In the genomic region with DNA sequence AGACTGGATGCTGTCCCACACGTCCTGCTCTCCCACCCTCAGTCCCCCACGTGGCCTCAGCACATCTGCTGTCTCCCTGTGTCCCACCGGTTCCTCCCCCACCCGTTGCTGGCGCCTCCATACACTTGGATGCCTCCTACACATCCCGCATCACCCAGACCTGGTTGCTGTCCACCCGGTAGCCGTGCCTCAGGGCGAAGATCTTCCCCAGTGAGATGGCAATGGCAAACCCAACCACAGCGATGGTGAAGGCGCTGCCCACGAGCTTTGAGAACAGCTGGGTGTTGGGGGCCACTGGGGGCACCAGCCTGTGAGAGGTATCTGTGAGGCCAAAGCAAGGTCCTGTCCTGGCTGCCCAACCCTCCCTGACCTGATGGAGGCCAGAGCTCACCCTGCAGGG, we compare ENCODE assay signal across 25 cellular contexts. TPM values are rescaled to one million over a fixed set of nuclear protein-coding genes. Genes with fewer than 3 reads are reported as not detected.
A peak's percentile ranks its signal among the peaks of the same experiment; 100 is the strongest.
DNase-seq lines count a peak whose midpoint lies in the region; ATAC-seq, FAIRE-seq and TF ChIP-seq lines count a peak whose summit lies in the region.
"Had no signal": no experiment of that assay in that cellular context is flagged by ENCODE, and none has a peak within 500 bp of the region (broad histone marks: within the 10 kb centered on the region; RNA-seq: fewer than 3 reads in every experiment).

No MANE protein-coding gene starts in this region.

- no peaks in the 10 kb centered on the region for H3K9me3 ChIP-seq in IMR-90 (ENCODE audit: control insufficient read depth, insufficient read depth, low read length)
- no peaks in the 10 kb centered on the region for H3K9me3 ChIP-seq in H1 (ENCODE audit: insufficient read depth in 2 of 2, low read depth in 1 of 2, low read length in 1 of 2)
- H3K9me3 ChIP-seq in osteoblast (ENCODE audit: low read depth, low read length): no peaks in the 10 kb centered on the region
- H3K9me3 ChIP-seq: BE2C had no signal

- no peak overlapping the region for H2AFZ ChIP-seq in IMR-90 (replicated peaks; ENCODE audit: low read length, poor library complexity)
- no peak overlapping the region for H2AFZ ChIP-seq in H1 (ENCODE audit: low read length)
- H2AFZ ChIP-seq in osteoblast (ENCODE audit: low read length): no peak overlapping the region

- FAIRE-seq in HTR-8/SVneo (lab: Jason Lieb, UNC) (peak; percentile 9), H1 (lab: Jason Lieb, UNC) (no peak)
- FAIRE-seq: A204.1, GM12878 had no signal

- peak overlapping the region; percentile 65 for H2AK9ac ChIP-seq in IMR-90 (replicated peaks; ENCODE audit: low read depth, low read length, poor library complexity)

- H3K23ac ChIP-seq in IMR-90 (ENCODE audit: low read depth, low read length) (no peak overlapping the region), H1 (ENCODE audit: insufficient read length) (no peak overlapping the region)

- no peak overlapping the region for H3K4me3 ChIP-seq in IMR-90 (ENCODE audit: insufficient read depth, low read depth, low read length)
- H3K4me3 ChIP-seq in H1 (ENCODE audit: extremely low read depth in 1 of 4, insufficient read depth in 2 of 4, low read depth in 3 of 4, low read length in 4 of 4): no peak overlapping the region
- no peak overlapping the region for H3K4me3 ChIP-seq in osteoblast (ENCODE audit: insufficient read depth, low read length)
- H3K4me3 ChIP-seq in dorsolateral prefrontal cortex: no peak overlapping the region
- H3K4me3 ChIP-seq: GM12878 had no signal

- peaks cover 79% of the 10 kb centered on the region for H3K36me3 ChIP-seq in IMR-90 (ENCODE audit: control insufficient read depth, insufficient read depth, low read length)
- H3K36me3 ChIP-seq in H1 (ENCODE audit: control insufficient read depth in 2 of 4, insufficient read depth in 4 of 4, low read length in 3 of 4): peaks cover 20 to 52% (median 34%) of the 10 kb centered on the region in 4 experiments
- peaks cover 53% of the 10 kb centered on the region for H3K36me3 ChIP-seq in osteoblast (ENCODE audit: insufficient read depth, low read length)
- H3K36me3 ChIP-seq: BE2C had no signal

- TF ChIP-seq CTCF in IMR-90 (conservative IDR thresholded peaks at IDR 0.05; ENCODE audit: low read depth, low read length) (no peak), H1 (IDR thresholded peaks at IDR 0.05; ENCODE audit: control extremely low read depth in 1 of 3, insufficient read depth in 1 of 3, low read depth in 1 of 3, low read length in 3 of 3) (no peak), osteoblast (IDR thresholded peaks at IDR 0.05; ENCODE audit: extremely low read depth, low read depth, low read length) (no peak), dorsolateral prefrontal cortex (IDR thresholded peaks at IDR 0.05 in 54 of 56, conservative IDR thresholded peaks at IDR 0.05 in 2 of 56; ENCODE audit: low read depth in 1 of 56, partially characterized antibody in 56 of 56) (no peak)

- H3K4me1 ChIP-seq in IMR-90 (ENCODE audit: control insufficient read depth, insufficient read depth, low read length): peaks cover 11% of the 10 kb centered on the region
- peaks cover 0 to 2% (median 0%) of the 10 kb centered on the region in 4 experiments; a peak in 2 of 7 replicates for H3K4me1 ChIP-seq in H1 (replicated peaks in 1 of 4; ENCODE audit: control insufficient read depth in 3 of 4, insufficient read depth in 4 of 4, low read length in 3 of 4)
- peaks cover 11% of the 10 kb centered on the region for H3K4me1 ChIP-seq in osteoblast (ENCODE audit: insufficient read depth, low read length)
- H3K4me1 ChIP-seq: BE2C had no signal

- H2BK5ac ChIP-seq in IMR-90 (ENCODE audit: low read depth, low read length, poor library complexity, severe bottlenecking): no peak overlapping the region
- H2BK5ac ChIP-seq in H1 (ENCODE audit: low read depth, low read length): peak overlapping the region; percentile 56; the same call in 1 of the 2 replicates

- in situ Hi-C loops in IMR-90 (cut with MboI; ENCODE audit: low sequenced_read_pairs): no loop called here

- dilution Hi-C loops in IMR-90 (cut with HindIII; ENCODE audit: low sequenced_read_pairs, unreplicated experiment): no loop called here

- H2AK5ac ChIP-seq in IMR-90 (ENCODE audit: low read depth, low read length) (no peak overlapping the region), H1 (ENCODE audit: low read depth, low read length) (no peak overlapping the region)

- H3K79me1 ChIP-seq in IMR-90 (ENCODE audit: low read depth in 1 of 2, low read length in 2 of 2) (peaks cover 29 to 57% of the 10 kb centered on the region in 2 experiments), H1 (ENCODE audit: low read depth, low read length) (peaks cover 7% of the 10 kb centered on the region)

- H2BK120ac ChIP-seq in IMR-90 (ENCODE audit: low read depth, low read length) (no peak overlapping the region), H1 (replicated peaks; ENCODE audit: low read depth, low read length) (no peak overlapping the region)

- no peak overlapping the region for H2BK20ac ChIP-seq in IMR-90 (ENCODE audit: low read depth, low read length)
- no peak overlapping the region for H2BK20ac ChIP-seq in H1 (ENCODE audit: low read length)

- intact Hi-C loops in IMR-90 (cut with micrococcal nuclease) (loop anchor here (10.0 kb wide), 1 partner anchor 186 kb away; the partner anchor contains the start of genes ATRIP, CCDC51 and TMA7), dorsolateral prefrontal cortex (cut with DNase I) (no loop called here)

- H3K9me1 ChIP-seq in IMR-90 (ENCODE audit: insufficient read depth, low read length): peaks cover 12% of the 10 kb centered on the region

- no peak overlapping the region for H2BK12ac ChIP-seq in H1 (ENCODE audit: low read depth, low read length)

- H3K79me2 ChIP-seq in H1 (ENCODE audit: control insufficient read depth in 1 of 2, insufficient read depth in 2 of 2, low read length in 2 of 2) (peaks cover 0 to 9% of the 10 kb centered on the region in 2 experiments; a peak in 1 of 4 replicates), osteoblast (ENCODE audit: insufficient read depth, low read length) (peaks cover 21% of the 10 kb centered on the region)

- H3K23me2 ChIP-seq in H1 (ENCODE audit: low read depth, low read length): peaks cover 2% of the 10 kb centered on the region; the same call in 1 of the 2 replicates

- H4K91ac ChIP-seq in IMR-90 (ENCODE audit: insufficient read depth, low read depth, low read length) (no peak overlapping the region), H1 (replicated peaks; ENCODE audit: insufficient read length, low read length) (no peak overlapping the region)

- H3K27ac ChIP-seq in IMR-90 (ENCODE audit: insufficient read depth, low read length) (no peak overlapping the region), H1 (ENCODE audit: low read depth, low read length) (no peak overlapping the region), osteoblast (ENCODE audit: low read depth, low read length) (no peak overlapping the region), dorsolateral prefrontal cortex (no peak overlapping the region)
- H3K27ac ChIP-seq: HL-60 had no signal

- H4K5ac ChIP-seq in IMR-90 (ENCODE audit: low read depth, low read length): no peak overlapping the region
- H4K5ac ChIP-seq in H1 (ENCODE audit: insufficient read length, low read depth, low read length): no peak overlapping the region

- TF ChIP-seq RAD21 in IMR-90 (IDR thresholded peaks at IDR 0.05; ENCODE audit: low read length): no peak
- TF ChIP-seq RAD21 in H1 (IDR thresholded peaks at IDR 0.05 in 1 of 2, conservative IDR thresholded peaks at IDR 0.05 in 1 of 2; ENCODE audit: low read depth in 2 of 2, low read length in 2 of 2): no peak

- H2BK15ac ChIP-seq in IMR-90 (ENCODE audit: low read depth, low read length) (no peak overlapping the region), H1 (ENCODE audit: low read length) (no peak overlapping the region)

- CTCF ChIA-PET in IMR-90 (lab: Yijun Ruan, JAX) (no interaction called here), H1 (lab: Charles Lee; ENCODE audit: partially characterized antibody) (interaction anchor here (0.7 to 1.6 kb wide), 2 partner anchors 55 to 72 kb away, joined by 4 read pairs; partner anchors contain the start of gene NCKIPSD)

- H3K18ac ChIP-seq in IMR-90 (ENCODE audit: low read depth, low read length) (no peak overlapping the region), H1 (ENCODE audit: extremely low read depth, low read length) (no peak overlapping the region)

- no peak for ATAC-seq in IMR-90 (ENCODE audit: low read depth)
- ATAC-seq: GM12878, HCT116 had no signal

- H3K4me2 ChIP-seq in IMR-90 (ENCODE audit: low read depth, low read length) (no peak overlapping the region), H1 (ENCODE audit: insufficient read depth in 1 of 2, low read depth in 2 of 2, low read length in 2 of 2) (no peak overlapping the region), osteoblast (ENCODE audit: insufficient read depth, low read length) (no peak overlapping the region)

- H4K20me1 ChIP-seq in IMR-90 (ENCODE audit: insufficient read depth, low read length) (peaks cover 53% of the 10 kb centered on the region), H1 (replicated peaks in 1 of 2; ENCODE audit: control insufficient read depth in 1 of 2, insufficient read depth in 2 of 2, low read length in 2 of 2) (peaks cover 6 to 32% of the 10 kb centered on the region in 2 experiments), osteoblast (ENCODE audit: insufficient read depth, low read length) (peaks cover 19% of the 10 kb centered on the region)

- H4K8ac ChIP-seq in IMR-90 (ENCODE audit: low read depth in 2 of 2, low read length in 2 of 2) (no peak overlapping the region), H1 (ENCODE audit: extremely low read depth, insufficient read depth, low read length) (no peak overlapping the region)

- H3K4ac ChIP-seq in IMR-90 (ENCODE audit: low read depth, low read length): no peak overlapping the region
- H3K4ac ChIP-seq in H1 (replicated peaks; ENCODE audit: insufficient read length, low read depth, low read length): no peak overlapping the region

- H3K9ac ChIP-seq in IMR-90 (ENCODE audit: low read depth, low read length): no peak overlapping the region
- no peak overlapping the region for H3K9ac ChIP-seq in H1 (replicated peaks in 1 of 4; ENCODE audit: extremely low read depth in 1 of 4, low read depth in 3 of 4, low read length in 3 of 4)

- TF ChIP-seq POLR2A in IMR-90 (IDR thresholded peaks at IDR 0.05; ENCODE audit: low read depth, low read length) (no peak), H1 (IDR thresholded peaks at IDR 0.05; ENCODE audit: control extremely low read depth in 1 of 2, low read depth in 2 of 2, low read length in 2 of 2) (no peak)

- no peak overlapping the region for H3K14ac ChIP-seq in IMR-90 (replicated peaks; ENCODE audit: low read depth, low read length)
- H3K14ac ChIP-seq in H1 (ENCODE audit: insufficient read length): no peak overlapping the region

- DNase-seq in HTR-8/SVneo (ENCODE audit: insufficient read length, low spot score) (no peak), IMR-90 (no peak), H1 (ENCODE audit: low read depth in 1 of 2, low spot score in 2 of 2) (no peak), osteoblast (ENCODE audit: insufficient read length, low spot score, missing footprints) (peak; percentile 37), SKM-1 (lab: John Stamatoyannopoulos, UW; ENCODE audit: unreplicated experiment) (no peak), dorsolateral prefrontal cortex (no peak), T1000 (lab: John Stamatoyannopoulos, UW) (no peak)
- DNase-seq: ACHN; BE2C; C1 segment of cervical spinal cord; CD4-positive, CD25-positive, alpha-beta regulatory T cell; CD8-positive, alpha-beta memory T cell; COR-L47; DMS 273 treated with DMSO at 0.1 percent for 48 hours; DMS53; DND-41; EL; H7; HFFc6 had no signal

- H3K27me3 ChIP-seq in IMR-90 (ENCODE audit: control insufficient read depth, insufficient read depth, low read length) (no peaks in the 10 kb centered on the region), H1 (replicated peaks in 1 of 4; ENCODE audit: control insufficient read depth in 3 of 4, extremely low read depth in 1 of 4, insufficient read depth in 3 of 4, low read length in 3 of 4) (no peaks in the 10 kb centered on the region; a peak in 1 of 7 replicates), osteoblast (ENCODE audit: insufficient read depth, low read length) (no peaks in the 10 kb centered on the region), dorsolateral prefrontal cortex (no peaks in the 10 kb centered on the region)
- H3K27me3 ChIP-seq: BE2C had no signal

- POLR2A ChIA-PET in IMR-90 (lab: Charles Lee; ENCODE audit: unreplicated experiment): no interaction called here
- POLR2A ChIA-PET in H1 (lab: Charles Lee; ENCODE audit: partially characterized antibody): interaction anchor here (0.6 to 6.5 kb wide), 3 partner anchors 7 to 159 kb away, joined by 3 to 71 read pairs (median 3); partner anchors contain the start of gene TMEM89

- 91% methylated on average over 4 of the region's 12 CpGs; no CpG with 5 or more reads in 1 of the 2 experiments for WGBS in IMR-90 (ENCODE audit: extremely low coverage in 2 of 2, insufficient read length in 1 of 2), 2 experiments
- WGBS in H1 (ENCODE audit: extremely low coverage in 1 of 2, insufficient coverage in 1 of 2, insufficient read length in 1 of 2, insufficient replicate concordance in 2 of 2, low coverage in 1 of 2, low lambda C conversion rate in 2 of 2, missing lambda C conversion rate in 1 of 2), 2 experiments: 93% methylated on average over 12 of the region's 12 CpGs; no CpG with 5 or more reads in 1 of the 2 experiments

- no TSS peak for BruUV-seq in IMR-90 (replicated peaks; lab: Mats Ljungman, UMichigan)

- no peak for TF ChIP-seq EP300 in H1 (IDR thresholded peaks at IDR 0.05; ENCODE audit: borderline replicate concordance in 1 of 2, low read depth in 2 of 2, low read length in 2 of 2)

- H3K56ac ChIP-seq in IMR-90 (ENCODE audit: extremely low read depth, insufficient read depth, low read length) (no peak overlapping the region), H1 (replicated peaks; ENCODE audit: insufficient read length, low read depth, low read length) (no peak overlapping the region)

RNA-seq across cellular contexts. Expression of gene SLC26A6, which starts 4.4 kb away (rescaled TPM):
- total RNA-seq in IMR-90 (2012; rRNA removed) (11.7 and 11.8 TPM in 2 replicates), osteoblast (26.2 and 30.8 TPM in 2 replicates), dorsolateral prefrontal cortex (10 to 100 TPM in 97 of 120 experiments, 1 to 10 TPM in 23; 5.6 to 28.6 (median 13.1) TPM)
- polyA plus RNA-seq in IMR-90 (2012; rRNA removed) (31.4 and 34.3 TPM in 2 replicates), H1 (2011; rRNA removed) (58.0 and 97.1 TPM in 2 replicates)
- polyA plus RNA-seq in IMR-90 (2012; cell fraction: cytosol; rRNA removed): 12.8 and 16.9 TPM in 2 replicates
- polyA plus RNA-seq in IMR-90 (2012; cell fraction: nucleus; rRNA removed; ENCODE audit: low replicate concordance): 352 and 485 TPM in 2 replicates
- 50.4 and 51.2 TPM in 2 replicates for total RNA-seq in H1 (2021; fragmentation: NEBNext Ultra II Directional; extraction: Animal tissue kit (Norgen Biotek cat#: 25700))
- polyA plus RNA-seq in H1 (2011; cell fraction: cytosol; rRNA removed): 56.2 TPM
- 414 TPM for polyA plus RNA-seq in H1 (2011; cell fraction: nucleus; rRNA removed)
- 41.3 to 61.6 TPM (median 60.3 TPM) in 4 replicates for polyA plus RNA-seq in H1 (2012, experiment 1 of 2)
- polyA plus RNA-seq in H1 (2012, experiment 2 of 2): 50.8 TPM
- 59.4 TPM for polyA plus RNA-seq in H1 (2013, experiment 1 of 2)
- polyA plus RNA-seq in H1 (2013, experiment 2 of 2): 53.8 TPM
- polyA minus RNA-seq in H1 (2011; rRNA and poly(A)+ RNA removed): 49.8 and 64.4 TPM in 2 replicates
- 34.9 TPM for polyA minus RNA-seq in H1 (2011; cell fraction: cytosol; rRNA and poly(A)+ RNA removed)
- polyA minus RNA-seq in H1 (2011; cell fraction: nucleus; rRNA and poly(A)+ RNA removed): 74.3 TPM

RNA-seq across cellular contexts. Expression of gene TMEM89, which starts 9.3 kb away (rescaled TPM):
- not detected in 2 replicates for total RNA-seq in IMR-90 (2012; rRNA removed)
- polyA plus RNA-seq in IMR-90 (2012; rRNA removed): 0.15 TPM in 1 of 2 replicates, not detected in the other
- polyA plus RNA-seq in IMR-90 (2012; cell fraction: cytosol; rRNA removed): not detected in 2 replicates
- 0.63 and 1.1 TPM in 2 replicates for polyA plus RNA-seq in IMR-90 (2012; cell fraction: nucleus; rRNA removed; ENCODE audit: low replicate concordance)
- not detected in 2 replicates for total RNA-seq in H1 (2021; fragmentation: NEBNext Ultra II Directional; extraction: Animal tissue kit (Norgen Biotek cat#: 25700))
- polyA plus RNA-seq in H1 (2011; rRNA removed): 0.24 TPM in 1 of 2 replicates, not detected in the other
- not detected for polyA plus RNA-seq in H1 (2011; cell fraction: cytosol; rRNA removed)
- polyA plus RNA-seq in H1 (2011; cell fraction: nucleus; rRNA removed): 1.3 TPM
- 0.34 to 0.42 TPM in 2 of 4 replicates, not detected in the others for polyA plus RNA-seq in H1 (2012, experiment 1 of 2)
- polyA plus RNA-seq in H1 (2012, experiment 2 of 2): not detected
- polyA plus RNA-seq in H1 (2013, experiment 1 of 2): 0.12 TPM
- polyA plus RNA-seq in H1 (2013, experiment 2 of 2): 0.11 TPM
- not detected in 2 replicates for polyA minus RNA-seq in H1 (2011; rRNA and poly(A)+ RNA removed)
- polyA minus RNA-seq in H1 (2011; cell fraction: cytosol; rRNA and poly(A)+ RNA removed): not detected
- polyA minus RNA-seq in H1 (2011; cell fraction: nucleus; rRNA and poly(A)+ RNA removed): not detected
- 0.59 TPM in 1 of 2 replicates, not detected in the other for total RNA-seq in osteoblast
- not detected for total RNA-seq in dorsolateral prefrontal cortex
- total RNA-seq: CD4-positive, CD25-positive, alpha-beta regulatory T cell; CD8-positive, alpha-beta memory T cell; G401; GM12878; H7; HT1080 had no signal
- polyA plus RNA-seq: CD4-positive, CD25-positive, alpha-beta regulatory T cell; CD8-positive, alpha-beta memory T cell; GM12878 had no signal

RNA-seq across cellular contexts. Expression of gene UQCRC1, which starts 21.4 kb away (rescaled TPM):
- total RNA-seq in IMR-90 (2012; rRNA removed): 952 and 1,365 TPM in 2 replicates
- polyA plus RNA-seq in IMR-90 (2012; rRNA removed): 410 and 474 TPM in 2 replicates
- polyA plus RNA-seq in IMR-90 (2012; cell fraction: cytosol; rRNA removed): 589 and 721 TPM in 2 replicates
- polyA plus RNA-seq in IMR-90 (2012; cell fraction: nucleus; rRNA removed; ENCODE audit: low replicate concordance): 253 and 529 TPM in 2 replicates
- total RNA-seq in H1 (2021; fragmentation: NEBNext Ultra II Directional; extraction: Animal tissue kit (Norgen Biotek cat#: 25700)): 310 TPM in 2 replicates
- 720 TPM in 2 replicates for polyA plus RNA-seq in H1 (2011; rRNA removed)
- 628 TPM for polyA plus RNA-seq in H1 (2011; cell fraction: cytosol; rRNA removed)
- 930 TPM for polyA plus RNA-seq in H1 (2011; cell fraction: nucleus; rRNA removed)
- polyA plus RNA-seq in H1 (2012, experiment 1 of 2): 341 to 466 TPM (median 436 TPM) in 4 replicates
- 815 TPM for polyA plus RNA-seq in H1 (2012, experiment 2 of 2)
- 179 TPM for polyA plus RNA-seq in H1 (2013, experiment 1 of 2)
- 164 TPM for polyA plus RNA-seq in H1 (2013, experiment 2 of 2)
- 871 and 931 TPM in 2 replicates for polyA minus RNA-seq in H1 (2011; rRNA and poly(A)+ RNA removed)
- 323 TPM for polyA minus RNA-seq in H1 (2011; cell fraction: cytosol; rRNA and poly(A)+ RNA removed)
- 283 TPM for polyA minus RNA-seq in H1 (2011; cell fraction: nucleus; rRNA and poly(A)+ RNA removed)
- total RNA-seq in osteoblast: 299 and 308 TPM in 2 replicates
- 100 to 1,000 TPM in 119 of 120 experiments, 10 to 100 TPM in 1; 75.3 to 310 (median 207) TPM for total RNA-seq in dorsolateral prefrontal cortex

RNA-seq across cellular contexts. Expression of gene CELSR3, which starts 31.9 kb away (rescaled TPM):
- total RNA-seq in IMR-90 (2012; rRNA removed) (0.18 and 0.28 TPM in 2 replicates), osteoblast (1.2 and 1.4 TPM in 2 replicates), dorsolateral prefrontal cortex (10 to 100 TPM; 21.5 to 68.6 (median 39.9) TPM)
- polyA plus RNA-seq in IMR-90 (2012; rRNA removed) (0.59 and 0.63 TPM in 2 replicates), H1 (2011; rRNA removed) (11.6 and 17.5 TPM in 2 replicates)
- polyA plus RNA-seq in IMR-90 (2012; cell fraction: cytosol; rRNA removed): 0.21 and 0.46 TPM in 2 replicates
- polyA plus RNA-seq in IMR-90 (2012; cell fraction: nucleus; rRNA removed; ENCODE audit: low replicate concordance): 2.5 and 3.7 TPM in 2 replicates
- 26.7 and 29.5 TPM in 2 replicates for total RNA-seq in H1 (2021; fragmentation: NEBNext Ultra II Directional; extraction: Animal tissue kit (Norgen Biotek cat#: 25700))
- polyA plus RNA-seq in H1 (2011; cell fraction: cytosol; rRNA removed): 11.5 TPM
- polyA plus RNA-seq in H1 (2011; cell fraction: nucleus; rRNA removed): 57.7 TPM
- polyA plus RNA-seq in H1 (2012, experiment 1 of 2): 16.1 to 23.3 TPM (median 21.1 TPM) in 4 replicates
- 19.3 TPM for polyA plus RNA-seq in H1 (2012, experiment 2 of 2)
- polyA plus RNA-seq in H1 (2013, experiment 1 of 2): 17.3 TPM
- polyA plus RNA-seq in H1 (2013, experiment 2 of 2): 14.2 TPM
- 26.2 and 26.5 TPM in 2 replicates for polyA minus RNA-seq in H1 (2011; rRNA and poly(A)+ RNA removed)
- polyA minus RNA-seq in H1 (2011; cell fraction: cytosol; rRNA and poly(A)+ RNA removed): 20.9 TPM
- 30.1 TPM for polyA minus RNA-seq in H1 (2011; cell fraction: nucleus; rRNA and poly(A)+ RNA removed)

RNA-seq across cellular contexts. Expression of gene COL7A1, which starts 35.7 kb away (rescaled TPM):
- total RNA-seq in IMR-90 (2012; rRNA removed) (3.1 and 4.1 TPM in 2 replicates), osteoblast (12.7 and 21.4 TPM in 2 replicates), dorsolateral prefrontal cortex (10 to 100 TPM; 10.4 to 39.7 (median 19.6) TPM)
- polyA plus RNA-seq in IMR-90 (2012; rRNA removed) (20.3 and 23.2 TPM in 2 replicates), H1 (2011; rRNA removed) (13.9 and 15.6 TPM in 2 replicates)
- polyA plus RNA-seq in IMR-90 (2012; cell fraction: cytosol; rRNA removed): 13.6 and 14.6 TPM in 2 replicates
- 308 and 435 TPM in 2 replicates for polyA plus RNA-seq in IMR-90 (2012; cell fraction: nucleus; rRNA removed; ENCODE audit: low replicate concordance)
- total RNA-seq in H1 (2021; fragmentation: NEBNext Ultra II Directional; extraction: Animal tissue kit (Norgen Biotek cat#: 25700)): 7.8 and 10.7 TPM in 2 replicates
- 7.8 TPM for polyA plus RNA-seq in H1 (2011; cell fraction: cytosol; rRNA removed)
- polyA plus RNA-seq in H1 (2011; cell fraction: nucleus; rRNA removed): 112 TPM
- polyA plus RNA-seq in H1 (2012, experiment 1 of 2): 11.1 to 26.5 TPM (median 23.5 TPM) in 4 replicates
- polyA plus RNA-seq in H1 (2012, experiment 2 of 2): 7.2 TPM
- 4.3 TPM for polyA plus RNA-seq in H1 (2013, experiment 1 of 2)
- 4.5 TPM for polyA plus RNA-seq in H1 (2013, experiment 2 of 2)
- polyA minus RNA-seq in H1 (2011; rRNA and poly(A)+ RNA removed): 3.2 and 4.3 TPM in 2 replicates
- 2.4 TPM for polyA minus RNA-seq in H1 (2011; cell fraction: cytosol; rRNA and poly(A)+ RNA removed)
- 16.7 TPM for polyA minus RNA-seq in H1 (2011; cell fraction: nucleus; rRNA and poly(A)+ RNA removed)
- polyA plus RNA-seq: CD4-positive, CD25-positive, alpha-beta regulatory T cell; CD8-positive, alpha-beta memory T cell had no signal
